1 cellular context compared by ENCODE assay signal in genomic region chr10:82440775-82441174, GRCh38.
TF ChIP-seq lines count a peak whose summit lies in the region.

No MANE protein-coding gene starts in this region.

TF ChIP-seq in HepG2, 621 proteins besides CTCF, POLR2A, EP300 and RAD21 (continued from another document):
- TF ChIP-seq ZNF362 (CRISPR knock-in tag; IDR thresholded peaks at IDR 0.05; ENCODE audit: borderline replicate concordance), result no peak
- peak; percentile 99 for TF ChIP-seq MAFF (IDR thresholded peaks at IDR 0.05; ENCODE audit: low read depth, low read length)
- TF ChIP-seq IRF2 (CRISPR knock-in tag; IDR thresholded peaks at IDR 0.05), result no peak
